In the genomic region with DNA sequence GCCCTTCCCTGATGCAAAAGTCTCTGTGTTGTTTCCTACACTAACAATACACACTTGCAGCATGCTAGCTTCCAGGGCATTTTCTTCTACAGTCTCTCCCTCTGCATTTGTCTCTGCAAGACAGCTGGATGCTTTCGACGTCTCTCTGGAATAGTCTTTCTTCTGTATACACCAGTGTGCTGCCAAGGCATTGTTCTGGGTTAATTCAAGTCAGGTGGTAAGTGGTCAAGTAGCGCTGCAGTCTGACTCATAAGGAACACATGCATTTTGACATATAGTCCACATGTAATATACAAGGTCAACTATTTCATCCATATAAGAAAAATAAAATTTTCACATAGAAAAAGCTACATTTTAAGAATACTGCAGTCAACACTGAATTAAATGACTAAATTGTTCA, we compare ENCODE assay signal across 1 cellular context.
TF ChIP-seq lines count a peak whose summit lies in the region.

No MANE protein-coding gene starts in this region.

TF ChIP-seq in WTC11, 78 proteins besides CTCF, POLR2A, EP300 and RAD21 (continued from another document):
- TF ChIP-seq, protein P1, sequence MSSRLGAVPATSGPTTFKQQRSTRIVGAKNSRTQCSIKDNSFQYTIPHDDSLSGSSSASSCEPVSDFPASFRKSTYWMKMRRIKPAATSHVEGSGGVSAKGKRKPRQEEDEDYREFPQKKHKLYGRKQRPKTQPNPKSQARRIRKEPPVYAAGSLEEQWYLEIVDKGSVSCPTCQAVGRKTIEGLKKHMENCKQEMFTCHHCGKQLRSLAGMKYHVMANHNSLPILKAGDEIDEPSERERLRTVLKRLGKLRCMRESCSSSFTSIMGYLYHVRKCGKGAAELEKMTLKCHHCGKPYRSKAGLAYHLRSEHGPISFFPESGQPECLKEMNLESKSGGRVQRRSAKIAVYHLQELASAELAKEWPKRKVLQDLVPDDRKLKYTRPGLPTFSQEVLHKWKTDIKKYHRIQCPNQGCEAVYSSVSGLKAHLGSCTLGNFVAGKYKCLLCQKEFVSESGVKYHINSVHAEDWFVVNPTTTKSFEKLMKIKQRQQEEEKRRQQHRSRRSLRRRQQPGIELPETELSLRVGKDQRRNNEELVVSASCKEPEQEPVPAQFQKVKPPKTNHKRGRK (CRISPR knock-in tag; IDR thresholded peaks at IDR 0.05; ENCODE audit: borderline replicate concordance), result no peak
- TF ChIP-seq ZNF416 (CRISPR knock-in tag; IDR thresholded peaks at IDR 0.05) (no peak), NR3C1 (CRISPR knock-in tag; conservative IDR thresholded peaks at IDR 0.05; ENCODE audit: low read depth) (no peak), FOXK1 (CRISPR knock-in tag; IDR thresholded peaks at IDR 0.05) (no peak), MYBL2 (CRISPR knock-in tag; IDR thresholded peaks at IDR 0.05) (no peak), ZNF671 (CRISPR knock-in tag; IDR thresholded peaks at IDR 0.05) (no peak), JAZF1 (CRISPR knock-in tag; IDR thresholded peaks at IDR 0.05) (no peak), SMAD4 (CRISPR knock-in tag; IDR thresholded peaks at IDR 0.05) (no peak)
- TF ChIP-seq, protein P2, sequence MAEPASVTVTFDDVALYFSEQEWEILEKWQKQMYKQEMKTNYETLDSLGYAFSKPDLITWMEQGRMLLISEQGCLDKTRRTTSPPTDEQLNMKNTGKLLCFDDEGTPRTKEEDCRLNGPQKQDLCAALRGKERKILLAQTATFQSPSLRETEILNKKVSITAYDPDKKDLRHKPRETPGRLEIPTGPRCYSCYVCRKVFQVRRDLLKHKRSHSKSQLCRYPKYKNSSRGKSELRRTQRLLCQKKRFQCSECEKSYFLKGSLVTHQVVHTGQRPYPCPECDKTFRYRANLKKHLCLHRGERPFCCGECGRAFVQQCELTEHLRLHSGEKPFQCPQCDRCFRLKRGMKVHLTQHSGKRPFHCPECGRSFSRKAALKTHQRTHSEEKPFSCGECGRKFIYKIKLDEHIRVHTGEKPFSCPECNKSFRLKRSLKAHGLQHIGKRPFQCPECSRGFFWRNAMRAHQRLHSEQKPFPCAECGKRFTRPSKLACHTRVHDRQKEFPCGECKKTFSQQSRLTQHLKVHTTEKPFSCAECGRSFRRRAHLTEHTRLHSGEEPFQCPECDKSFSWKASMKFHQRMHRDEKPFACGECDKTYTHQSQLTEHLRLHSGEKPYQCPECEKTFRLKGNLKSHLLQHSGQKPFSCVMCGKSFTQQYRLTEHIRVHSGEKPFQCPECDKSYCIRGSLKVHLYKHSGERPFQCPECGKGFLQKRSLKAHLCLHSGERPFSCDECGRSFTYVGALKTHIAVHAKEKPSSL (CRISPR knock-in tag; conservative IDR thresholded peaks at IDR 0.05), result no peak
- TF ChIP-seq, protein P3, sequence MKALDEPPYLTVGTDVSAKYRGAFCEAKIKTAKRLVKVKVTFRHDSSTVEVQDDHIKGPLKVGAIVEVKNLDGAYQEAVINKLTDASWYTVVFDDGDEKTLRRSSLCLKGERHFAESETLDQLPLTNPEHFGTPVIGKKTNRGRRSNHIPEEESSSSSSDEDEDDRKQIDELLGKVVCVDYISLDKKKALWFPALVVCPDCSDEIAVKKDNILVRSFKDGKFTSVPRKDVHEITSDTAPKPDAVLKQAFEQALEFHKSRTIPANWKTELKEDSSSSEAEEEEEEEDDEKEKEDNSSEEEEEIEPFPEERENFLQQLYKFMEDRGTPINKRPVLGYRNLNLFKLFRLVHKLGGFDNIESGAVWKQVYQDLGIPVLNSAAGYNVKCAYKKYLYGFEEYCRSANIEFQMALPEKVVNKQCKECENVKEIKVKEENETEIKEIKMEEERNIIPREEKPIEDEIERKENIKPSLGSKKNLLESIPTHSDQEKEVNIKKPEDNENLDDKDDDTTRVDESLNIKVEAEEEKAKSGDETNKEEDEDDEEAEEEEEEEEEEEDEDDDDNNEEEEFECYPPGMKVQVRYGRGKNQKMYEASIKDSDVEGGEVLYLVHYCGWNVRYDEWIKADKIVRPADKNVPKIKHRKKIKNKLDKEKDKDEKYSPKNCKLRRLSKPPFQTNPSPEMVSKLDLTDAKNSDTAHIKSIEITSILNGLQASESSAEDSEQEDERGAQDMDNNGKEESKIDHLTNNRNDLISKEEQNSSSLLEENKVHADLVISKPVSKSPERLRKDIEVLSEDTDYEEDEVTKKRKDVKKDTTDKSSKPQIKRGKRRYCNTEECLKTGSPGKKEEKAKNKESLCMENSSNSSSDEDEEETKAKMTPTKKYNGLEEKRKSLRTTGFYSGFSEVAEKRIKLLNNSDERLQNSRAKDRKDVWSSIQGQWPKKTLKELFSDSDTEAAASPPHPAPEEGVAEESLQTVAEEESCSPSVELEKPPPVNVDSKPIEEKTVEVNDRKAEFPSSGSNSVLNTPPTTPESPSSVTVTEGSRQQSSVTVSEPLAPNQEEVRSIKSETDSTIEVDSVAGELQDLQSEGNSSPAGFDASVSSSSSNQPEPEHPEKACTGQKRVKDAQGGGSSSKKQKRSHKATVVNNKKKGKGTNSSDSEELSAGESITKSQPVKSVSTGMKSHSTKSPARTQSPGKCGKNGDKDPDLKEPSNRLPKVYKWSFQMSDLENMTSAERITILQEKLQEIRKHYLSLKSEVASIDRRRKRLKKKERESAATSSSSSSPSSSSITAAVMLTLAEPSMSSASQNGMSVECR (CRISPR knock-in tag; IDR thresholded peaks at IDR 0.05; ENCODE audit: borderline replicate concordance), result no peak
- TF ChIP-seq, protein P4, sequence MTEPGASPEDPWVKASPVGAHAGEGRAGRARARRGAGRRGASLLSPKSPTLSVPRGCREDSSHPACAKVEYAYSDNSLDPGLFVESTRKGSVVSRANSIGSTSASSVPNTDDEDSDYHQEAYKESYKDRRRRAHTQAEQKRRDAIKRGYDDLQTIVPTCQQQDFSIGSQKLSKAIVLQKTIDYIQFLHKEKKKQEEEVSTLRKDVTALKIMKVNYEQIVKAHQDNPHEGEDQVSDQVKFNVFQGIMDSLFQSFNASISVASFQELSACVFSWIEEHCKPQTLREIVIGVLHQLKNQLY (CRISPR knock-in tag; IDR thresholded peaks at IDR 0.05), result no peak
- TF ChIP-seq, protein P5, sequence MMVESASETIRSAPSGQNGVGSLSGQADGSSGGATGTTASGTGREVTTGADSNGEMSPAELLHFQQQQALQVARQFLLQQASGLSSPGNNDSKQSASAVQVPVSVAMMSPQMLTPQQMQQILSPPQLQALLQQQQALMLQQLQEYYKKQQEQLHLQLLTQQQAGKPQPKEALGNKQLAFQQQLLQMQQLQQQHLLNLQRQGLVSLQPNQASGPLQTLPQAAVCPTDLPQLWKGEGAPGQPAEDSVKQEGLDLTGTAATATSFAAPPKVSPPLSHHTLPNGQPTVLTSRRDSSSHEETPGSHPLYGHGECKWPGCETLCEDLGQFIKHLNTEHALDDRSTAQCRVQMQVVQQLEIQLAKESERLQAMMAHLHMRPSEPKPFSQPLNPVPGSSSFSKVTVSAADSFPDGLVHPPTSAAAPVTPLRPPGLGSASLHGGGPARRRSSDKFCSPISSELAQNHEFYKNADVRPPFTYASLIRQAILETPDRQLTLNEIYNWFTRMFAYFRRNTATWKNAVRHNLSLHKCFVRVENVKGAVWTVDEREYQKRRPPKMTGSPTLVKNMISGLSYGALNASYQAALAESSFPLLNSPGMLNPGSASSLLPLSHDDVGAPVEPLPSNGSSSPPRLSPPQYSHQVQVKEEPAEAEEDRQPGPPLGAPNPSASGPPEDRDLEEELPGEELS (CRISPR knock-in tag; IDR thresholded peaks at IDR 0.05), result no peak
- TF ChIP-seq, protein P6, sequence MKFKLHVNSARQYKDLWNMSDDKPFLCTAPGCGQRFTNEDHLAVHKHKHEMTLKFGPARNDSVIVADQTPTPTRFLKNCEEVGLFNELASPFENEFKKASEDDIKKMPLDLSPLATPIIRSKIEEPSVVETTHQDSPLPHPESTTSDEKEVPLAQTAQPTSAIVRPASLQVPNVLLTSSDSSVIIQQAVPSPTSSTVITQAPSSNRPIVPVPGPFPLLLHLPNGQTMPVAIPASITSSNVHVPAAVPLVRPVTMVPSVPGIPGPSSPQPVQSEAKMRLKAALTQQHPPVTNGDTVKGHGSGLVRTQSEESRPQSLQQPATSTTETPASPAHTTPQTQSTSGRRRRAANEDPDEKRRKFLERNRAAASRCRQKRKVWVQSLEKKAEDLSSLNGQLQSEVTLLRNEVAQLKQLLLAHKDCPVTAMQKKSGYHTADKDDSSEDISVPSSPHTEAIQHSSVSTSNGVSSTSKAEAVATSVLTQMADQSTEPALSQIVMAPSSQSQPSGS (CRISPR knock-in tag; IDR thresholded peaks at IDR 0.05; ENCODE audit: borderline replicate concordance, low read depth), result no peak
- TF ChIP-seq, protein P7, sequence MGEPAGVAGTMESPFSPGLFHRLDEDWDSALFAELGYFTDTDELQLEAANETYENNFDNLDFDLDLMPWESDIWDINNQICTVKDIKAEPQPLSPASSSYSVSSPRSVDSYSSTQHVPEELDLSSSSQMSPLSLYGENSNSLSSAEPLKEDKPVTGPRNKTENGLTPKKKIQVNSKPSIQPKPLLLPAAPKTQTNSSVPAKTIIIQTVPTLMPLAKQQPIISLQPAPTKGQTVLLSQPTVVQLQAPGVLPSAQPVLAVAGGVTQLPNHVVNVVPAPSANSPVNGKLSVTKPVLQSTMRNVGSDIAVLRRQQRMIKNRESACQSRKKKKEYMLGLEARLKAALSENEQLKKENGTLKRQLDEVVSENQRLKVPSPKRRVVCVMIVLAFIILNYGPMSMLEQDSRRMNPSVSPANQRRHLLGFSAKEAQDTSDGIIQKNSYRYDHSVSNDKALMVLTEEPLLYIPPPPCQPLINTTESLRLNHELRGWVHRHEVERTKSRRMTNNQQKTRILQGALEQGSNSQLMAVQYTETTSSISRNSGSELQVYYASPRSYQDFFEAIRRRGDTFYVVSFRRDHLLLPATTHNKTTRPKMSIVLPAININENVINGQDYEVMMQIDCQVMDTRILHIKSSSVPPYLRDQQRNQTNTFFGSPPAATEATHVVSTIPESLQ (CRISPR knock-in tag; IDR thresholded peaks at IDR 0.05), result no peak
